In genomic region chr2:207847098-207847806, GRCh38 we compare ENCODE assay signal across 13 cellular contexts.
DNase-seq lines count a peak whose midpoint lies in the region; ATAC-seq, FAIRE-seq and TF ChIP-seq lines count a peak whose summit lies in the region.
"Had no signal": no experiment of that assay in that cellular context is flagged by ENCODE, and none has a peak within 500 bp of the region (broad histone marks: within the 10 kb centered on the region; RNA-seq: fewer than 3 reads in every experiment).

No MANE protein-coding gene starts in this region.

- H3K4me2 ChIP-seq in K562 (ENCODE audit: insufficient read depth, low read length) = no peak overlapping the region

- TF ChIP-seq POLR2A in K562 (conservative IDR thresholded peaks at IDR 0.05) (no peak), right lobe of liver (IDR thresholded peaks at IDR 0.05) (no peak), spleen (IDR thresholded peaks at IDR 0.05) (no peak)

- no peaks in the 10 kb centered on the region for H3K4me1 Mint-ChIP-seq in CD4-positive, alpha-beta memory T cell

- ATAC-seq in K562 (no peak), right lobe of liver (peak; percentile 9 to 44 (median 25)), HG03460 (IDR thresholded peaks at IDR 0.05; ENCODE audit: unreplicated experiment) (no peak)

- H3K4me3 ChIP-seq in HUES48 (ENCODE audit: low read depth, low read length) = no peak overlapping the region
- H3K4me3 ChIP-seq in K562 = no peak overlapping the region
- no peak overlapping the region for H3K4me3 ChIP-seq in right lobe of liver
- H3K4me3 ChIP-seq in spleen = no peak overlapping the region
- H3K4me3 ChIP-seq in CD4-positive, alpha-beta memory T cell (ENCODE audit: low read length in 2 of 2) = no peak overlapping the region
- H3K4me3 ChIP-seq: esophagus squamous epithelium, skin epidermis had no signal

- H3K4me3 Mint-ChIP-seq in CD4-positive, alpha-beta memory T cell = no peak overlapping the region
- H3K4me3 Mint-ChIP-seq: CD14-positive monocyte had no signal

- peaks cover 3 to 31% of the 10 kb centered on the region in 2 donors for H3K36me3 Mint-ChIP-seq in CD4-positive, alpha-beta memory T cell

- no peaks in the 10 kb centered on the region for H3K79me2 ChIP-seq in K562 (ENCODE audit: control insufficient read depth, insufficient read depth, low read length)

- intact Hi-C loops in K562 (cut with micrococcal nuclease) = no loop called here
- intact Hi-C loops in right lobe of liver (cut with DNase I) = no loop called here
- intact Hi-C loops in spleen (cut with DNase I; ENCODE audit: low total_unique reads) = no loop called here
- intact Hi-C loops in CD4-positive, alpha-beta memory T cell (cut with micrococcal nuclease) = no loop called here

- H3K27me3 Mint-ChIP-seq in CD4-positive, alpha-beta memory T cell = no peaks in the 10 kb centered on the region

- DNase-seq in K562 (ENCODE audit: extremely low read depth in 1 of 4, low spot score in 3 of 4) = no peak
- no peak for DNase-seq in right lobe of liver
- no peak for DNase-seq in spleen
- DNase-seq in CD4-positive, alpha-beta memory T cell = no peak
- no peak for DNase-seq in NCI-H1694 (lab: John Stamatoyannopoulos, UW)
- DNase-seq: esophagus squamous epithelium; hippocampal formation; NCI-H446; stimulated activated naive CD4-positive, alpha-beta T cell treated with Interleukin-2 at 50 U/mL for 16 hours had no signal

- H3K27me3 ChIP-seq in HUES48 (ENCODE audit: control insufficient read depth, insufficient read depth, low read length) (no peaks in the 10 kb centered on the region), K562 (ENCODE audit: control insufficient read depth in 2 of 2, insufficient read depth in 2 of 2, low read length in 2 of 2) (no peaks in the 10 kb centered on the region), right lobe of liver (no peaks in the 10 kb centered on the region), spleen (replicated peaks in 1 of 7) (no peaks in the 10 kb centered on the region)
- no peaks in the 10 kb centered on the region for H3K27me3 ChIP-seq in CD4-positive, alpha-beta memory T cell (ENCODE audit: insufficient read depth, low read length)
- H3K27me3 ChIP-seq: esophagus squamous epithelium had no signal

- H3K27ac Mint-ChIP-seq in CD4-positive, alpha-beta memory T cell = no peak overlapping the region

- no peaks in the 10 kb centered on the region for H3K9me1 ChIP-seq in K562 (ENCODE audit: control insufficient read depth, insufficient read depth, low read length)

- POLR2A ChIA-PET in K562 (lab: Yijun Ruan, JAX) = interaction anchor here (2.0 kb wide), 1 partner anchor 10 kb away, joined by 9 read pairs; no protein-coding TSS in a partner anchor
- POLR2A ChIA-PET in CD4-positive, alpha-beta memory T cell (lab: Charles Lee; ENCODE audit: partially characterized antibody) = no interaction called here

- H3K27ac ChIP-seq in HUES48 (ENCODE audit: low read depth, low read length) = peak overlapping the region; percentile 56
- H3K27ac ChIP-seq in K562 (ENCODE audit: extremely low read depth, low read depth, low read length) = no peak overlapping the region
- peak overlapping the region; percentile 49 to 88 (median 72) for H3K27ac ChIP-seq in right lobe of liver
- H3K27ac ChIP-seq in spleen = peak overlapping the region in 6 of 8 donors; percentile 29 to 57 (median 48)
- H3K27ac ChIP-seq in CD4-positive, alpha-beta memory T cell (ENCODE audit: low read depth, low read length) = no peak overlapping the region

- 0 out of 2 replicates have a peak overlapping the region, but pooled peaks have one; percentile 4 for H2AFZ ChIP-seq in K562 (ENCODE audit: low read depth, low read length)

- WGBS in K562 (ENCODE audit: insufficient coverage, low coverage, missing lambda C conversion rate) = 37% methylated on average over 3 of the region's 3 CpGs
- WGBS in right lobe of liver (ENCODE audit: insufficient coverage, low coverage, low lambda C conversion rate, missing lambda C conversion rate) = 26% methylated on average over 3 of the region's 3 CpGs
- 50 to 63% (median 56%) methylated on average over 3 of the region's 3 CpGs for WGBS in spleen, 5 donors

- no peaks in the 10 kb centered on the region for H3K9me3 ChIP-seq in HUES48 (ENCODE audit: control insufficient read depth, insufficient read depth, low read length)
- H3K9me3 ChIP-seq in K562 (replicated peaks; ENCODE audit: control insufficient read depth, insufficient read depth, low read depth, low read length) = no peaks in the 10 kb centered on the region
- no peaks in the 10 kb centered on the region for H3K9me3 ChIP-seq in right lobe of liver
- no peaks in the 10 kb centered on the region for H3K9me3 ChIP-seq in spleen
- H3K9me3 ChIP-seq in CD4-positive, alpha-beta memory T cell (ENCODE audit: control insufficient read depth in 1 of 2, low read length in 2 of 2) = no peaks in the 10 kb centered on the region
- H3K9me3 ChIP-seq: esophagus squamous epithelium had no signal

- TF ChIP-seq RAD21 in K562 (CRISPR knock-in tag; conservative IDR thresholded peaks at IDR 0.05 in 1 of 2, IDR thresholded peaks at IDR 0.05 in 1 of 2) = no peak

- H3K4me1 ChIP-seq in HUES48 (ENCODE audit: control insufficient read depth, insufficient read depth, low read length) (peaks cover 20% of the 10 kb centered on the region), K562 (replicated peaks in 1 of 2; ENCODE audit: control insufficient read depth in 2 of 2, insufficient read depth in 2 of 2, low read length in 2 of 2) (no peaks in the 10 kb centered on the region), right lobe of liver (peaks cover 2 to 35% (median 12%) of the 10 kb centered on the region in 4 donors), spleen (peaks cover 0 to 10% (median 7%) of the 10 kb centered on the region in 6 donors)
- no peaks in the 10 kb centered on the region for H3K4me1 ChIP-seq in CD4-positive, alpha-beta memory T cell (ENCODE audit: insufficient read depth, low read length)

- no TSS peak for BruUV-seq in K562 (replicated peaks; lab: Mats Ljungman, UMichigan)

- no peak for FAIRE-seq in K562 (lab: Jason Lieb, UNC)

- no peak overlapping the region for H3K9ac ChIP-seq in HUES48 (ENCODE audit: low read depth, low read length)
- H3K9ac ChIP-seq in K562 (ENCODE audit: insufficient read depth in 1 of 2, low read depth in 2 of 2, low read length in 2 of 2) = no peak overlapping the region

- H3K36me3 ChIP-seq in HUES48 (ENCODE audit: control insufficient read depth, insufficient read depth, low read length) = no peaks in the 10 kb centered on the region
- no peaks in the 10 kb centered on the region for H3K36me3 ChIP-seq in K562 (ENCODE audit: control insufficient read depth, insufficient read depth, low read length)
- no peaks in the 10 kb centered on the region for H3K36me3 ChIP-seq in right lobe of liver
- no peaks in the 10 kb centered on the region for H3K36me3 ChIP-seq in spleen
- H3K36me3 ChIP-seq in CD4-positive, alpha-beta memory T cell (ENCODE audit: insufficient read depth, low read length) = no peaks in the 10 kb centered on the region
- H3K36me3 ChIP-seq: esophagus squamous epithelium had no signal

- in situ Hi-C loops in K562 (cut with MboI) = no loop called here

- CTCF ChIA-PET in K562 (lab: Yijun Ruan, JAX; ENCODE audit: low intra/inter-chr PET ratio) = no interaction called here
- CTCF ChIA-PET in CD4-positive, alpha-beta memory T cell (lab: Charles Lee; ENCODE audit: partially characterized antibody) = no interaction called here

- no peak for TF ChIP-seq CTCF in K562 (IDR thresholded peaks at IDR 0.05 in 2 of 3, conservative IDR thresholded peaks at IDR 0.05 in 1 of 3; ENCODE audit: insufficient read depth in 2 of 3, low read depth in 1 of 3, low read length in 3 of 3)
- TF ChIP-seq CTCF in right lobe of liver (IDR thresholded peaks at IDR 0.05) = no peak
- TF ChIP-seq CTCF in spleen (IDR thresholded peaks at IDR 0.05 in 8 of 11, conservative IDR thresholded peaks at IDR 0.05 in 3 of 11) = no peak

- no peaks in the 10 kb centered on the region for H4K20me1 ChIP-seq in K562 (replicated peaks; ENCODE audit: control insufficient read depth, insufficient read depth, low read length)

- no peak for TF ChIP-seq EP300 in K562 (IDR thresholded peaks at IDR 0.05; ENCODE audit: low read length)

- no peaks in the 10 kb centered on the region for H3K9me3 Mint-ChIP-seq in CD4-positive, alpha-beta memory T cell

TF ChIP-seq in K562, 482 proteins besides CTCF, POLR2A, EP300 and RAD21:
- TF ChIP-seq EP400 (IDR thresholded peaks at IDR 0.05) = no peak
- TF ChIP-seq MTA2 (IDR thresholded peaks at IDR 0.05; ENCODE audit: low read depth) = no peak
- no peak for TF ChIP-seq CREB1 (IDR thresholded peaks at IDR 0.05)
- no peak for TF ChIP-seq CREB1 (CRISPR knock-in tag; IDR thresholded peaks at IDR 0.05)
- TF ChIP-seq ZNF511 (CRISPR knock-in tag; IDR thresholded peaks at IDR 0.05) = no peak
- no peak for TF ChIP-seq PREB (CRISPR knock-in tag; IDR thresholded peaks at IDR 0.05)
- TF ChIP-seq ZNF76 (CRISPR knock-in tag; IDR thresholded peaks at IDR 0.05; ENCODE audit: borderline replicate concordance) = no peak

Comparison
In these comparisons a context has a peak if more than half of its experiments do, and no peak if none do; other contexts are left out.
1. H3K27ac ChIP-seq: peak in HUES48 (single experiment), right lobe of liver (3 of 3) and spleen (6 of 8); none in K562 (single experiment) and CD4-positive, alpha-beta memory T cell (single experiment).
2. ATAC-seq: peak in right lobe of liver (4 of 4); none in K562 (single experiment) and HG03460 (single experiment).